In genomic region chr1:209710098-209710497, GRCh38 we compare ENCODE assay signal across 1 cellular context.
TF ChIP-seq lines count a peak whose summit lies in the region.

No MANE protein-coding gene starts in this region.

TF ChIP-seq in GM12878, 131 proteins besides CTCF, POLR2A, EP300 and RAD21:
- TF ChIP-seq SIN3A (IDR thresholded peaks at IDR 0.05; ENCODE audit: low read depth, low read length) (no peak), EGR1 (IDR thresholded peaks at IDR 0.05; ENCODE audit: borderline replicate concordance in 1 of 2, low read depth in 2 of 2, low read length in 2 of 2) (no peak), HDGF (IDR thresholded peaks at IDR 0.05) (no peak), BCL3 (IDR thresholded peaks at IDR 0.05; ENCODE audit: borderline replicate concordance, insufficient read depth, low read depth, low read length, poor library complexity, severe bottlenecking) (peak; percentile 32)
